In genomic region chr19:46471116-46471733, GRCh38 we compare ENCODE assay signal across 1 cellular context.
TF ChIP-seq lines count a peak whose summit lies in the region.

TSS of gene PNMA8A (minus strand) at chr19:46471563. CDS start at chr19:46471035, 528 bp downstream.

TF ChIP-seq in H1, 55 proteins besides CTCF, POLR2A, EP300 and RAD21:
- no peak for TF ChIP-seq YY1 (IDR thresholded peaks at IDR 0.05; ENCODE audit: low read depth, low read length)
- TF ChIP-seq CREB1 (IDR thresholded peaks at IDR 0.05), result peak; percentile 89
- no peak for TF ChIP-seq TCF12 (IDR thresholded peaks at IDR 0.05; ENCODE audit: low read depth, low read length)
- TF ChIP-seq CBX5 (IDR thresholded peaks at IDR 0.05; ENCODE audit: low read depth, low read length), result no peak
- TF ChIP-seq RBBP5 (IDR thresholded peaks at IDR 0.05; ENCODE audit: borderline replicate concordance, low read depth, low read length), result no peak; the same call in 1 of the 2 replicates
- no peak for TF ChIP-seq GABPA (IDR thresholded peaks at IDR 0.05; ENCODE audit: borderline replicate concordance, insufficient read depth, low read length)
- no peak; the same call in 1 of the 2 replicates for TF ChIP-seq USF2 (IDR thresholded peaks at IDR 0.05; ENCODE audit: low read length)
- TF ChIP-seq CHD7 (IDR thresholded peaks at IDR 0.05; ENCODE audit: insufficient replicate concordance, low read length), result no peak
- TF ChIP-seq EGR1 (IDR thresholded peaks at IDR 0.05; ENCODE audit: borderline replicate concordance, low read depth, low read length), result peak; percentile 93
- no peak for TF ChIP-seq BACH1 (IDR thresholded peaks at IDR 0.05; ENCODE audit: low read length)
- TF ChIP-seq TAF7 (optimal IDR thresholded peaks at IDR 0.05; ENCODE audit: borderline replicate concordance, low read depth, low read length), result peak; percentile 37
- TF ChIP-seq POU5F1 (IDR thresholded peaks at IDR 0.05; ENCODE audit: low read depth, low read length), result no peak
- TF ChIP-seq RXRA (IDR thresholded peaks at IDR 0.05; ENCODE audit: insufficient read depth, low read depth, low read length), result no peak
- TF ChIP-seq KDM4A (IDR thresholded peaks at IDR 0.05; ENCODE audit: low read depth, low read length, severe bottlenecking), result peak; percentile 75
- peak; percentile 93 for TF ChIP-seq NRF1 (IDR thresholded peaks at IDR 0.05; ENCODE audit: low read depth, low read length)
- no peak for TF ChIP-seq TEAD4 (IDR thresholded peaks at IDR 0.05; ENCODE audit: low read depth, low read length)
- no peak for TF ChIP-seq JUND (IDR thresholded peaks at IDR 0.05; ENCODE audit: low read length)
- no peak for TF ChIP-seq BRCA1 (IDR thresholded peaks at IDR 0.05; ENCODE audit: low read depth, low read length)
- TF ChIP-seq CBX8 (IDR thresholded peaks at IDR 0.05; ENCODE audit: borderline replicate concordance, low read depth, low read length), result no peak
- peak; percentile 49 for TF ChIP-seq TBP (IDR thresholded peaks at IDR 0.05; ENCODE audit: low read depth, low read length)
- peak; percentile 76 for TF ChIP-seq PHF8 (conservative IDR thresholded peaks at IDR 0.05; ENCODE audit: low read depth, low read length)
- TF ChIP-seq BCL11A (IDR thresholded peaks at IDR 0.05; ENCODE audit: low read depth in 2 of 2, low read length in 2 of 2), result no peak
- peak; percentile 39 for TF ChIP-seq SAP30 (IDR thresholded peaks at IDR 0.05; ENCODE audit: insufficient read depth, insufficient replicate concordance, low read length)
- no peak for TF ChIP-seq EZH2 (IDR thresholded peaks at IDR 0.05; ENCODE audit: low read depth, low read length, severe bottlenecking)
- TF ChIP-seq CHD2 (IDR thresholded peaks at IDR 0.05; ENCODE audit: low read length), result no peak
- no peak for TF ChIP-seq TAF1 (IDR thresholded peaks at IDR 0.05; ENCODE audit: low read depth, low read length)
- TF ChIP-seq SIX5 (IDR thresholded peaks at IDR 0.05; ENCODE audit: low read depth, low read length), result no peak
- TF ChIP-seq ATF2 (IDR thresholded peaks at IDR 0.05; ENCODE audit: low read length), result no peak
- TF ChIP-seq RNF2 (IDR thresholded peaks at IDR 0.05; ENCODE audit: borderline replicate concordance, low read depth, low read length, missing control alignments, poor library complexity, severe bottlenecking), result no peak
- no peak for TF ChIP-seq SP1 (IDR thresholded peaks at IDR 0.05; ENCODE audit: low read depth, low read length)
- no peak for TF ChIP-seq CEBPB (IDR thresholded peaks at IDR 0.05; ENCODE audit: low read depth, low read length)
- TF ChIP-seq CHD1 (IDR thresholded peaks at IDR 0.05; ENCODE audit: low read depth, low read length), result no peak
- TF ChIP-seq CTBP2 (IDR thresholded peaks at IDR 0.05; ENCODE audit: borderline replicate concordance, insufficient read depth, insufficient read length, low read length), result no peak
- TF ChIP-seq JUN (IDR thresholded peaks at IDR 0.05; ENCODE audit: low read depth, low read length), result no peak
- TF ChIP-seq MAX (IDR thresholded peaks at IDR 0.05), result peak; percentile 68
- no peak for TF ChIP-seq SUZ12 (IDR thresholded peaks at IDR 0.05; ENCODE audit: low read length)
- TF ChIP-seq POLR2AphosphoS5 (IDR thresholded peaks at IDR 0.05; ENCODE audit: low read depth, low read length), result no peak
- TF ChIP-seq SP2 (IDR thresholded peaks at IDR 0.05; ENCODE audit: low read length), result no peak
- 0 out of 2 replicates have a peak, but pooled peaks have one; percentile 47 for TF ChIP-seq KDM5A (IDR thresholded peaks at IDR 0.05; ENCODE audit: low read length)
- TF ChIP-seq E2F6 (IDR thresholded peaks at IDR 0.05), result peak; percentile 89
- no peak for TF ChIP-seq KDM1A (IDR thresholded peaks at IDR 0.05; ENCODE audit: borderline replicate concordance, low read length)
- peak; percentile 31; the same call in 1 of the 2 replicates for TF ChIP-seq SRF (IDR thresholded peaks at IDR 0.05; ENCODE audit: low read depth, low read length)
- TF ChIP-seq HDAC2 (IDR thresholded peaks at IDR 0.05; ENCODE audit: borderline replicate concordance in 1 of 2, low read depth in 2 of 2, low read length in 2 of 2), result 0 out of 4 replicates have a peak, but pooled peaks of 1 of the 2 experiments have one; percentile 58
- TF ChIP-seq NANOG (IDR thresholded peaks at IDR 0.05; ENCODE audit: insufficient read depth, low read depth, low read length, poor library complexity, severe bottlenecking), result no peak
- TF ChIP-seq GTF2F1 (IDR thresholded peaks at IDR 0.05; ENCODE audit: borderline replicate concordance, low read depth, low read length), result no peak
- no peak for TF ChIP-seq SP4 (IDR thresholded peaks at IDR 0.05; ENCODE audit: low read length)
- TF ChIP-seq SIN3A (conservative IDR thresholded peaks at IDR 0.05 in 1 of 2, IDR thresholded peaks at IDR 0.05 in 1 of 2; ENCODE audit: low read depth in 1 of 2, low read length in 2 of 2), result no peak; a peak in 2 of 4 replicates
- TF ChIP-seq ZNF274 (IDR thresholded peaks at IDR 0.05; ENCODE audit: borderline replicate concordance, extremely low read depth, low read length), result no peak
- peak; percentile 54 for TF ChIP-seq RFX5 (IDR thresholded peaks at IDR 0.05; ENCODE audit: borderline replicate concordance, low read depth, low read length)
- TF ChIP-seq MAFK (IDR thresholded peaks at IDR 0.05; ENCODE audit: low read depth, low read length), result no peak
- no peak for TF ChIP-seq ATF3 (IDR thresholded peaks at IDR 0.05; ENCODE audit: insufficient read depth, low read depth, low read length)
- TF ChIP-seq FOSL1 (IDR thresholded peaks at IDR 0.05; ENCODE audit: insufficient read depth, low read depth, low read length), result no peak
- TF ChIP-seq HDAC6 (IDR thresholded peaks at IDR 0.05; ENCODE audit: low read depth, low read length), result no peak
- TF ChIP-seq SIRT6 (IDR thresholded peaks at IDR 0.05; ENCODE audit: low read length), result no peak
- TF ChIP-seq ASH2L (IDR thresholded peaks at IDR 0.05; ENCODE audit: low read length), result peak; percentile 83
